In the genomic region with DNA sequence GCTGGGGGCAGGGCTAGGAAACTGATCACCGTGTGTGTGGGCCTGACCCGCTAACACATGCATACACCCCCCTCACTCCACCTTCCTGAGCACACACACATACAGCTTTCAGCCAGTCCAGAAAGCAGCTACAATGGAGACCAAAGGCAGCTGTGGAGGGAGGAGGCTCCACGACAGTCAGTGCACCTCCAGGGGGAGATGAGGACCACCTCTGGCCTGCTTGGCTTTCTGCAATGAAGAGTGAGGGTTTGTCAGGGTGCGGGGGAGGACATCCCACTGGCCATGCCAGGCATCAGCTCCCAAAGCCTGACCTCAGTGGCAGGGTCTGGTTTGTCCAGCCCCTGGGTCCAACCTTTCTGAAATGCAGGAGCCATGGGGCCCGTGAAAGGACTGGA, we compare ENCODE assay signal across 1 cellular context.
A peak's percentile ranks its signal among the peaks of the same experiment; 100 is the strongest.
TF ChIP-seq lines count a peak whose summit lies in the region.

No MANE protein-coding gene starts in this region.

TF ChIP-seq in HEK293, 187 proteins besides CTCF, POLR2A, EP300 and RAD21 (continued from another document):
- TF ChIP-seq PRDM2 (tag by site-specific recombination; IDR thresholded peaks at IDR 0.05; ENCODE audit: borderline replicate concordance) (0 out of 2 replicates have a peak, but pooled peaks have one; percentile 70), ZNF624 (tag by site-specific recombination; IDR thresholded peaks at IDR 0.05) (no peak), SCRT1 (tag by site-specific recombination; IDR thresholded peaks at IDR 0.05; ENCODE audit: borderline replicate concordance) (no peak), EGR2 (tag by site-specific recombination; IDR thresholded peaks at IDR 0.05; ENCODE audit: low read depth) (peak; percentile 70), ZFHX2 (tag by site-specific recombination; conservative IDR thresholded peaks at IDR 0.05) (peak; percentile 32), ZNF521 (tag by site-specific recombination; IDR thresholded peaks at IDR 0.05) (no peak)
- TF ChIP-seq, protein P1, sequence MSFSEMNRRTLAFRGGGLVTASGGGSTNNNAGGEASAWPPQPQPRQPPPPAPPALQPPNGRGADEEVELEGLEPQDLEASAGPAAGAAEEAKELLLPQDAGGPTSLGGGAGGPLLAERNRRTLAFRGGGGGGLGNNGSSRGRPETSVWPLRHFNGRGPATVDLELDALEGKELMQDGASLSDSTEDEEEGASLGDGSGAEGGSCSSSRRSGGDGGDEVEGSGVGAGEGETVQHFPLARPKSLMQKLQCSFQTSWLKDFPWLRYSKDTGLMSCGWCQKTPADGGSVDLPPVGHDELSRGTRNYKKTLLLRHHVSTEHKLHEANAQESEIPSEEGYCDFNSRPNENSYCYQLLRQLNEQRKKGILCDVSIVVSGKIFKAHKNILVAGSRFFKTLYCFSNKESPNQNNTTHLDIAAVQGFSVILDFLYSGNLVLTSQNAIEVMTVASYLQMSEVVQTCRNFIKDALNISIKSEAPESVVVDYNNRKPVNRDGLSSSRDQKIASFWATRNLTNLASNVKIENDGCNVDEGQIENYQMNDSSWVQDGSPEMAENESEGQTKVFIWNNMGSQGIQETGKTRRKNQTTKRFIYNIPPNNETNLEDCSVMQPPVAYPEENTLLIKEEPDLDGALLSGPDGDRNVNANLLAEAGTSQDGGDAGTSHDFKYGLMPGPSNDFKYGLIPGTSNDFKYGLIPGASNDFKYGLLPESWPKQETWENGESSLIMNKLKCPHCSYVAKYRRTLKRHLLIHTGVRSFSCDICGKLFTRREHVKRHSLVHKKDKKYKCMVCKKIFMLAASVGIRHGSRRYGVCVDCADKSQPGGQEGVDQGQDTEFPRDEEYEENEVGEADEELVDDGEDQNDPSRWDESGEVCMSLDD (tag by site-specific recombination; IDR thresholded peaks at IDR 0.05), result no peak
